9 cellular contexts compared by ENCODE assay signal in the genomic region with DNA sequence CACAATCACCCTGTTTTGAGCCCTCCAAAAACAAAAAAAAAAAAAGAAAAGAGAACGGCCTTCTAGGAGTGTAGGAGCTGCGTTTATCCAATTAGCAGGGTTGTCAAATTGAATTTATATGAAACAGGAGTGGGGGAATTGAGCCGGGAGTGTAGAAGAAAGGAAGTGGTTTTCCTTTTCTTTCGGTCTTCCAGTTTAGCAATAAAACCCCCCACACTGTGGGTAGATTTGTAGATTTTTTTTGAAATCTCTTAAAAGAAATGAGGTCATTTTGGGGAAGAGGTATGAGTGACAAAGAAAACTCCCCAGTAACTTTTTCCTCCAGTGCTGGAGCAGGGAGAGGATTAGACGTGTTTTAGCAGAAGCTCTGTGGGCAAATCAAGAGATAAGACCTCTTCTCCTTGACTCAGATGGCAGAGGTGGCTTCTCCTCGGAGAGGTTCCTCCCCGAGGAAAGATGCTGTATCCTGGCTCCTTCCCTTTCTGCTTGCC. TPM values are rescaled to one million over a fixed set of nuclear protein-coding genes. Genes with fewer than 3 reads are reported as not detected.
A peak's percentile ranks its signal among the peaks of the same experiment; 100 is the strongest.
DNase-seq lines count a peak whose midpoint lies in the region; TF ChIP-seq lines count a peak whose summit lies in the region.
"Had no signal": no experiment of that assay in that cellular context is flagged by ENCODE, and none has a peak within 500 bp of the region (broad histone marks: within the 10 kb centered on the region; RNA-seq: fewer than 3 reads in every experiment).

No MANE protein-coding gene starts in this region.

- H3K4me3 ChIP-seq in SK-N-MC (peak overlapping the region; percentile 72), stomach (no peak overlapping the region), lower leg skin (ENCODE audit: low read depth, poor library complexity, severe bottlenecking) (no peak overlapping the region), Caco-2 (ENCODE audit: low read depth, low read length) (no peak overlapping the region)

- peaks cover 6 to 58% (median 24%) of the 10 kb centered on the region in 4 donors for H3K4me1 ChIP-seq in stomach
- no peaks in the 10 kb centered on the region for H3K4me1 ChIP-seq in Caco-2

- no peaks in the 10 kb centered on the region for H3K36me3 ChIP-seq in SK-N-MC (ENCODE audit: insufficient read depth, low read length)
- H3K36me3 ChIP-seq in stomach = no peaks in the 10 kb centered on the region
- H3K36me3 ChIP-seq in Caco-2 (ENCODE audit: control insufficient read depth, insufficient read depth, low read length) = no peaks in the 10 kb centered on the region

- H3K27ac ChIP-seq in SK-N-MC = peak overlapping the region; percentile 91
- peak overlapping the region in 4 of 5 donors; percentile 38 to 74 (median 56) for H3K27ac ChIP-seq in stomach

- CTCF ChIA-PET in Caco-2 (lab: Charles Lee) = no interaction called here

- BruUV-seq in Caco-2 (replicated peaks; lab: Mats Ljungman, UMichigan) = no TSS peak

- H3K27me3 ChIP-seq in stomach (no peaks in the 10 kb centered on the region), Caco-2 (replicated peaks; ENCODE audit: control insufficient read depth, insufficient read depth, low read length) (no peaks in the 10 kb centered on the region)

- no peaks in the 10 kb centered on the region for H3K9me3 ChIP-seq in SK-N-MC (ENCODE audit: low read depth, low read length)
- H3K9me3 ChIP-seq in stomach = no peaks in the 10 kb centered on the region
- no peaks in the 10 kb centered on the region for H3K9me3 ChIP-seq in Caco-2

- no peak for TF ChIP-seq EP300 in stomach (IDR thresholded peaks at IDR 0.05)

- no peak for TF ChIP-seq CTCF in HFFc6 (IDR thresholded peaks at IDR 0.05)
- no peak for TF ChIP-seq CTCF in stomach (IDR thresholded peaks at IDR 0.05)
- TF ChIP-seq CTCF in lower leg skin (IDR thresholded peaks at IDR 0.05) = no peak
- TF ChIP-seq CTCF in Caco-2 (IDR thresholded peaks at IDR 0.05; ENCODE audit: insufficient read depth in 1 of 2, low read depth in 1 of 2, low read length in 1 of 2, severe bottlenecking in 1 of 2, unreplicated experiment in 1 of 2) = no peak

- intact Hi-C loops in stomach (cut with DNase I; ENCODE audit: low total_unique reads) = no loop called here
- intact Hi-C loops in lower leg skin (cut with DNase I; ENCODE audit: low total_unique reads) = no loop called here
- intact Hi-C loops in Caco-2 (cut with micrococcal nuclease; ENCODE audit: unreplicated experiment) = no loop called here

- H3K27me3 Mint-ChIP-seq in HFFc6 (ENCODE audit: insufficient read depth) (no peaks in the 10 kb centered on the region; the same call in 1 of the 2 replicates), Caco-2 (ENCODE audit: insufficient read depth, unreplicated experiment) (peaks cover 20% of the 10 kb centered on the region)

- POLR2A ChIA-PET in Caco-2 (lab: Charles Lee) = no interaction called here

- H3K36me3 Mint-ChIP-seq in HFFc6 (ENCODE audit: low read depth) (peaks cover 7% of the 10 kb centered on the region; the same call in 1 of the 2 replicates), Caco-2 (ENCODE audit: insufficient read depth, unreplicated experiment) (no peaks in the 10 kb centered on the region)
- H3K36me3 Mint-ChIP-seq: activated CD4-positive, alpha-beta memory T cell treated with anti-CD3 and anti-CD28 coated beads for 36 hours had no signal

- H3K4me3 Mint-ChIP-seq in HFFc6 = peak overlapping the region; percentile 78
- no peak overlapping the region for H3K4me3 Mint-ChIP-seq in Caco-2 (ENCODE audit: unreplicated experiment)
- H3K4me3 Mint-ChIP-seq: activated CD4-positive, alpha-beta memory T cell treated with anti-CD3 and anti-CD28 coated beads for 36 hours had no signal

- DNase-seq in HFFc6 (peak; percentile 25), SK-N-MC (ENCODE audit: low read depth, low spot score) (peak; percentile 60), glomerular visceral epithelial cell (ENCODE audit: extremely low spot score) (peak; percentile 52), stomach (no peak), lower leg skin (ENCODE audit: low spot score in 2 of 2) (no peak), UCSD-AML1 (lab: John Stamatoyannopoulos, UW; ENCODE audit: unreplicated experiment) (no peak), Caco-2 (no peak)
- DNase-seq: activated CD4-positive, alpha-beta memory T cell treated with anti-CD3 and anti-CD28 coated beads for 36 hours; stimulated activated CD4-positive, alpha-beta T cell treated with anti-CD3 and anti-CD28 coated beads, Interleukin-4, amount 100 ng/mL, for 24 hours had no signal

- H3K4me1 Mint-ChIP-seq in HFFc6 (ENCODE audit: low read depth) (peaks cover 76% of the 10 kb centered on the region), Caco-2 (ENCODE audit: low read depth, unreplicated experiment) (no peaks in the 10 kb centered on the region)

- peak overlapping the region; percentile 22 for H3K9ac ChIP-seq in SK-N-MC (ENCODE audit: insufficient read length)

- H3K9me3 Mint-ChIP-seq in HFFc6 (no peaks in the 10 kb centered on the region), Caco-2 (ENCODE audit: unreplicated experiment) (no peaks in the 10 kb centered on the region)
- H3K9me3 Mint-ChIP-seq: activated CD4-positive, alpha-beta memory T cell treated with anti-CD3 and anti-CD28 coated beads for 36 hours had no signal

- TF ChIP-seq POLR2A in stomach (IDR thresholded peaks at IDR 0.05) (no peak), lower leg skin (IDR thresholded peaks at IDR 0.05) (no peak)

- H3K27ac Mint-ChIP-seq in HFFc6 = peak overlapping the region; percentile 85
- H3K27ac Mint-ChIP-seq in Caco-2 (ENCODE audit: unreplicated experiment) = no peak overlapping the region
- H3K27ac Mint-ChIP-seq: activated CD4-positive, alpha-beta memory T cell treated with anti-CD3 and anti-CD28 coated beads for 36 hours had no signal

- 45 to 55% (median 54%) methylated on average over 7 of the region's 7 CpGs for WGBS in stomach, 5 donors
- 18 to 26% methylated on average over 7 of the region's 7 CpGs for WGBS in lower leg skin, 2 donors

RNA-seq across cellular contexts. Expression of a gene that starts 30.8 kb away (rescaled TPM):
- 10 to 100 TPM in 4 of 6 experiments, 1 to 10 TPM in 2; 7.0 to 15.1 (median 13.2) TPM for total RNA-seq in HFFc6 (2021; fragmentation: NEBNext Ultra II Directional; extraction: Animal tissue kit (Norgen Biotek cat#: 25700))
- total RNA-seq in stomach (10 to 100 TPM in 4 of 5 donors, 1 to 10 TPM in 1; 9.8 to 51.3 (median 32.2) TPM), lower leg skin (10 to 100 TPM; 61.3 to 75.3 (median 68.0) TPM), Caco-2 (2022) (0.35 and 0.73 TPM in 2 replicates)
- 10 to 100 TPM in 1 of 3 donors, 1 to 10 TPM in 2; 5.2 to 17.5 (median 8.8) TPM for polyA plus RNA-seq in stomach
- total RNA-seq: activated CD4-positive, alpha-beta memory T cell treated with anti-CD3 and anti-CD28 coated beads for 36 hours had no signal

Comparison
In these comparisons a context has a peak if more than half of its experiments do, and no peak if none do; other contexts are left out.
1. DNase-seq: peak in HFFc6 (single experiment), SK-N-MC (single experiment) and glomerular visceral epithelial cell (single experiment); none in stomach (single experiment), lower leg skin (0 of 2), UCSD-AML1 (single experiment) and Caco-2 (0 of 2).